ENCODE assay signal across 8 cellular contexts in genomic region chr19:47723573-47723923, GRCh38. TPM values are rescaled to one million over a fixed set of nuclear protein-coding genes. Genes with fewer than 3 reads are reported as not detected.
DNase-seq lines count a peak whose midpoint lies in the region; ATAC-seq and TF ChIP-seq lines count a peak whose summit lies in the region.

No MANE protein-coding gene starts in this region.

- CTCF ChIA-PET in naive thymus-derived CD4-positive, alpha-beta T cell (lab: Charles Lee), result interaction anchor here (0.5 to 2.3 kb wide), 3 partner anchors 11 to 15 kb away, joined by 3 to 9 read pairs (median 3); partner anchors contain the start of gene EHD2
- CTCF ChIA-PET in OCI-LY7 (lab: Charles Lee; ENCODE audit: unreplicated experiment), result interaction anchor here (0.5 to 0.6 kb wide), 2 partner anchors 39 to 1696 kb away, joined by 3 to 6 read pairs; no protein-coding TSS in a partner anchor

- H3K36me3 ChIP-seq in naive thymus-derived CD4-positive, alpha-beta T cell (ENCODE audit: control insufficient read depth in 2 of 3, insufficient read depth in 3 of 3, low read length in 3 of 3), result no peaks in the 10 kb centered on the region
- H3K36me3 ChIP-seq in OCI-LY7 (ENCODE audit: insufficient read depth, low read length), result no peaks in the 10 kb centered on the region

- no peak overlapping the region for H2AFZ ChIP-seq in OCI-LY7 (ENCODE audit: low read length)

- no peaks in the 10 kb centered on the region for H3K27me3 ChIP-seq in naive thymus-derived CD4-positive, alpha-beta T cell (ENCODE audit: control insufficient read depth in 2 of 2, insufficient read depth in 2 of 2, low read length in 2 of 2)

- intact Hi-C loops in naive thymus-derived CD4-positive, alpha-beta T cell (cut with micrococcal nuclease), result no loop called here
- intact Hi-C loops in OCI-LY7 (cut with micrococcal nuclease; ENCODE audit: unreplicated experiment), result no loop called here

- no peak overlapping the region for H3K27ac Mint-ChIP-seq in central memory CD8-positive, alpha-beta T cell (ENCODE audit: low read depth)
- no peak overlapping the region for H3K27ac Mint-ChIP-seq in naive thymus-derived CD4-positive, alpha-beta T cell
- H3K27ac Mint-ChIP-seq in immature natural killer cell, result no peak overlapping the region

- no peaks in the 10 kb centered on the region for H3K9me3 ChIP-seq in naive thymus-derived CD4-positive, alpha-beta T cell (ENCODE audit: control insufficient read depth in 2 of 3, low read length in 3 of 3)
- no peaks in the 10 kb centered on the region for H3K9me3 ChIP-seq in OCI-LY7 (ENCODE audit: low read length)

- H3K4me1 ChIP-seq in naive thymus-derived CD4-positive, alpha-beta T cell (ENCODE audit: control insufficient read depth in 2 of 2, insufficient read depth in 2 of 2, low read length in 2 of 2), result no peaks in the 10 kb centered on the region
- no peaks in the 10 kb centered on the region for H3K4me1 ChIP-seq in OCI-LY7 (ENCODE audit: insufficient read depth, low read length, poor library complexity, severe bottlenecking)

- no peaks in the 10 kb centered on the region for H3K9me2 ChIP-seq in OCI-LY7 (ENCODE audit: insufficient read depth, low read length)

- no peak for TF ChIP-seq CTCF in OCI-LY7 (conservative IDR thresholded peaks at IDR 0.05; ENCODE audit: low read length)

- H3K79me2 ChIP-seq in OCI-LY7 (ENCODE audit: insufficient read depth, low read depth, low read length), result no peaks in the 10 kb centered on the region

- H3K4me3 Mint-ChIP-seq in central memory CD8-positive, alpha-beta T cell, result no peak overlapping the region
- peak overlapping the region in 1 of 10 donors; percentile 66 for H3K4me3 Mint-ChIP-seq in naive thymus-derived CD4-positive, alpha-beta T cell
- H3K4me3 Mint-ChIP-seq in immature natural killer cell, result no peak overlapping the region

- DNase-seq in GF-D8 (lab: John Stamatoyannopoulos, UW) (peak; percentile 74), NCI-H2171 treated with DMSO at 0.1 percent for 48 hours (lab: John Stamatoyannopoulos, UW) (peak; percentile 66), OCI-LY7 (ENCODE audit: low spot score) (no peak), immature natural killer cell (no peak)
- DNase-seq in central memory CD8-positive, alpha-beta T cell (ENCODE audit: low spot score in 2 of 2), result no peak
- DNase-seq in naive thymus-derived CD4-positive, alpha-beta T cell, result no peak
- DNase-seq in effector CD8-positive, alpha-beta T cell (lab: John Stamatoyannopoulos, UW), result no peak

- H3K27me3 Mint-ChIP-seq in central memory CD8-positive, alpha-beta T cell, result peaks cover 30% of the 10 kb centered on the region
- peaks cover 0 to 21% (median 13%) of the 10 kb centered on the region in 5 donors for H3K27me3 Mint-ChIP-seq in naive thymus-derived CD4-positive, alpha-beta T cell
- peaks cover 4 to 11% (median 5%) of the 10 kb centered on the region in 3 donors for H3K27me3 Mint-ChIP-seq in immature natural killer cell (ENCODE audit: low read depth in 3 of 3)

- H3K36me3 Mint-ChIP-seq in central memory CD8-positive, alpha-beta T cell (ENCODE audit: insufficient read depth), result no peaks in the 10 kb centered on the region
- H3K36me3 Mint-ChIP-seq in naive thymus-derived CD4-positive, alpha-beta T cell, result no peaks in the 10 kb centered on the region
- H3K36me3 Mint-ChIP-seq in immature natural killer cell, result no peaks in the 10 kb centered on the region

- no peaks in the 10 kb centered on the region for H3K4me1 Mint-ChIP-seq in central memory CD8-positive, alpha-beta T cell
- peaks cover 0 to 9% (median 0%) of the 10 kb centered on the region in 7 donors for H3K4me1 Mint-ChIP-seq in naive thymus-derived CD4-positive, alpha-beta T cell
- H3K4me1 Mint-ChIP-seq in immature natural killer cell, result no peaks in the 10 kb centered on the region

- peak; percentile 36 for ATAC-seq in central memory CD8-positive, alpha-beta T cell (replicated peaks; ENCODE audit: extremely low read depth, poor library complexity, severe bottlenecking)
- ATAC-seq in naive thymus-derived CD4-positive, alpha-beta T cell, result peak; percentile 40
- no peak for ATAC-seq in HG03460 (IDR thresholded peaks at IDR 0.05; ENCODE audit: unreplicated experiment)

- H4K20me1 ChIP-seq in OCI-LY7 (ENCODE audit: insufficient read depth, low read length), result no peaks in the 10 kb centered on the region

- POLR2A ChIA-PET in naive thymus-derived CD4-positive, alpha-beta T cell (lab: Charles Lee), result no interaction called here
- POLR2A ChIA-PET in OCI-LY7 (lab: Charles Lee), result interaction anchor here (0.6 to 0.7 kb wide), 6 partner anchors 52 to 1282 kb away, joined by 3 to 11 read pairs (median 4); no protein-coding TSS in a partner anchor

- no peaks in the 10 kb centered on the region for H3K9me3 Mint-ChIP-seq in central memory CD8-positive, alpha-beta T cell
- peaks cover 0 to 2% (median 0%) of the 10 kb centered on the region in 11 donors for H3K9me3 Mint-ChIP-seq in naive thymus-derived CD4-positive, alpha-beta T cell
- H3K9me3 Mint-ChIP-seq in immature natural killer cell, result no peaks in the 10 kb centered on the region

- no TSS peak for BruUV-seq in OCI-LY7 (replicated peaks; lab: Mats Ljungman, UMichigan)

- H3K4me3 ChIP-seq in naive thymus-derived CD4-positive, alpha-beta T cell (ENCODE audit: low read length), result no peak overlapping the region
- no peak overlapping the region for H3K4me3 ChIP-seq in OCI-LY7 (ENCODE audit: low read depth, low read length, poor library complexity, severe bottlenecking)

- no peak overlapping the region for H3K27ac ChIP-seq in naive thymus-derived CD4-positive, alpha-beta T cell (ENCODE audit: low read depth, low read length)
- no peak overlapping the region for H3K27ac ChIP-seq in OCI-LY7 (ENCODE audit: low read depth, low read length, poor library complexity, severe bottlenecking)

- H3K4me2 ChIP-seq in OCI-LY7 (ENCODE audit: low read length), result no peak overlapping the region

RNA-seq across cellular contexts. Expression of gene EHD2, which starts 10.3 kb away (rescaled TPM):
- under 1 TPM in 3 of 5 experiments, not detected in 2; 0.15 to 0.37 (median 0.19) TPM for total RNA-seq in naive thymus-derived CD4-positive, alpha-beta T cell
- not detected for polyA plus RNA-seq in naive thymus-derived CD4-positive, alpha-beta T cell
- total RNA-seq in OCI-LY7 (2014; rRNA removed; shearing (Covaris generic)), result not detected in 2 replicates
- not detected in 2 replicates for total RNA-seq in OCI-LY7 (2022)
- polyA plus RNA-seq in immature natural killer cell, result not detected

RNA-seq across cellular contexts. Expression of gene NOP53, which starts 21.8 kb away (rescaled TPM):
- 1,000 to 10,000 TPM in 2 of 5 experiments, 100 to 1,000 TPM in 3; 316 to 1,143 (median 992) TPM for total RNA-seq in naive thymus-derived CD4-positive, alpha-beta T cell
- 100 to 1,000 TPM; 362 to 426 TPM for polyA plus RNA-seq in naive thymus-derived CD4-positive, alpha-beta T cell
- 282 and 296 TPM in 2 replicates for total RNA-seq in OCI-LY7 (2014; rRNA removed; shearing (Covaris generic))
- 212 and 302 TPM in 2 replicates for total RNA-seq in OCI-LY7 (2022)
- 100 to 1,000 TPM in 2 of 3 donors, 10 to 100 TPM in 1; 72.0 to 234 (median 101) TPM for polyA plus RNA-seq in immature natural killer cell

RNA-seq across cellular contexts. Expression of gene SELENOW, which starts 55.0 kb away (rescaled TPM):
- total RNA-seq in naive thymus-derived CD4-positive, alpha-beta T cell, result 100 to 1,000 TPM in 3 of 5 experiments, 10 to 100 TPM in 2; 67.5 to 116 (median 101) TPM
- 100 to 1,000 TPM; 340 to 400 TPM for polyA plus RNA-seq in naive thymus-derived CD4-positive, alpha-beta T cell
- total RNA-seq in OCI-LY7 (2014; rRNA removed; shearing (Covaris generic)), result 83.1 and 95.5 TPM in 2 replicates
- 29.9 and 31.2 TPM in 2 replicates for total RNA-seq in OCI-LY7 (2022)
- polyA plus RNA-seq in immature natural killer cell, result 100 to 1,000 TPM; 294 to 618 (median 368) TPM

Comparison
In these comparisons a context has a peak if more than half of its experiments do, and no peak if none do; other contexts are left out.
1. DNase-seq: peak in GF-D8 (single experiment) and NCI-H2171 treated with DMSO at 0.1 percent for 48 hours (single experiment); none in central memory CD8-positive, alpha-beta T cell (0 of 2), naive thymus-derived CD4-positive, alpha-beta T cell (0 of 9), OCI-LY7 (single experiment), effector CD8-positive, alpha-beta T cell (single experiment) and immature natural killer cell (0 of 3).